In genomic region chr19:1478934-1479707, GRCh38 we compare ENCODE assay signal across 1 cellular context.
TF ChIP-seq lines count a peak whose summit lies in the region.

C19orf25 (minus strand) TSS chr19:1479215; CDS start chr19:1478903, 312 bp downstream.

TF ChIP-seq in GM12878, 131 proteins besides CTCF, POLR2A, EP300 and RAD21 (continued from another document):
- TF ChIP-seq, protein P1, sequence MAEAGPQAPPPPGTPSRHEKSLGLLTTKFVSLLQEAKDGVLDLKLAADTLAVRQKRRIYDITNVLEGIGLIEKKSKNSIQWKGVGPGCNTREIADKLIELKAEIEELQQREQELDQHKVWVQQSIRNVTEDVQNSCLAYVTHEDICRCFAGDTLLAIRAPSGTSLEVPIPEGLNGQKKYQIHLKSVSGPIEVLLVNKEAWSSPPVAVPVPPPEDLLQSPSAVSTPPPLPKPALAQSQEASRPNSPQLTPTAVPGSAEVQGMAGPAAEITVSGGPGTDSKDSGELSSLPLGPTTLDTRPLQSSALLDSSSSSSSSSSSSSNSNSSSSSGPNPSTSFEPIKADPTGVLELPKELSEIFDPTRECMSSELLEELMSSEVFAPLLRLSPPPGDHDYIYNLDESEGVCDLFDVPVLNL (IDR thresholded peaks at IDR 0.05; ENCODE audit: low read depth, low read length), result no peak
